ENCODE assay signal across 22 cellular contexts in the genomic region with DNA sequence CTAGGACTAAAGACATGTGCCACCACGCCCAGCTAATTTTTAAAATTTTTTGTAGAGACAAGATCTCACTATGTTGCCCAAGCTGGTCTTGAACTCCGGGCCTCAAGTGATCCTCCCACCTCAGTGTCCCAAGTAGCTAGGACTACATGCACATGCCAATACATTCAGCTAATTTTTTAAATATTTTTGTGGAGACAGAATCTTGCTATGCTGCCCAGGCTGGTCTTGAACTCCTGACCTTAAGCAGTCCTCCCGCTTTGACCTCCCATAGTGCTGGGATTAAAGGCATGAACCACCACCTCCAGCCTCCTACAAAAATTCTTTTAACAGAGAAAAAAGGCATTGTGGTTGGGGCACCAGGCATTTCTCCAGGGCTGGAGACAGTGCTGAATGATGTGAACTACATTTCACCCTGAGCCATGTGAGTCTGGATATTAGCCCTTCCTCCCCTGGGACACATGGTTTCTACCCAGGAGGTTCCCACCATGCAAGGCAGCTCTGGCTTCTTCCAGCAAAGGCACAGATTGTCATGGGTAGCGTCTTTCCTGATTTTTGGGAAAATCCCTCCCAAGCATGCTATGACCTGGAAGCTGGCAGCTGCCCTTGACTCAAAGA. TPM values are rescaled to one million over a fixed set of nuclear protein-coding genes. Genes with fewer than 3 reads are reported as not detected.
A peak's percentile ranks its signal among the peaks of the same experiment; 100 is the strongest.
DNase-seq lines count a peak whose midpoint lies in the region; ATAC-seq and TF ChIP-seq lines count a peak whose summit lies in the region.
"Had no signal": no experiment of that assay in that cellular context is flagged by ENCODE, and none has a peak within 500 bp of the region (broad histone marks: within the 10 kb centered on the region; RNA-seq: fewer than 3 reads in every experiment).

No MANE protein-coding gene starts in this region.

- CTCF ChIA-PET in AG04449 (lab: Yijun Ruan, JAX) = no interaction called here

- POLR2A ChIA-PET in AG04449 (lab: Yijun Ruan, JAX) = no interaction called here

- no peak overlapping the region for H3K4me3 ChIP-seq in AG04449 (ENCODE audit: low read depth, low read length)
- H3K4me3 ChIP-seq: lung, ovary, uterus had no signal

- DNase-seq in AG04449 (ENCODE audit: low read depth, low spot score) (peak; percentile 65), EH (ENCODE audit: low read depth) (peak; percentile 53), RPMI7951 (ENCODE audit: low read depth) (peak; percentile 56), fibroblast of peridontal ligament (ENCODE audit: extremely low read depth) (peak; percentile 67), mesenteric fat pad (ENCODE audit: low spot score) (no peak), C1 segment of cervical spinal cord (lab: John Stamatoyannopoulos, UW) (no peak)
- DNase-seq: activated CD4-positive, alpha-beta memory T cell treated with anti-CD3 and anti-CD28 coated beads, Interleukin-2, amount 10 ng/mL, durations not matched to agents 7 days and 5 days; activated naive CD4-positive, alpha-beta T cell treated with anti-CD3 and anti-CD28 coated beads, Interleukin-2, amount 10 ng/mL, durations not matched to agents 7 days and 5 days; activated T-cell treated with anti-CD3 and anti-CD28 coated beads, Interleukin-2, amount 50 U/mL, for 24 hours; NCI-H1048; NCI-H2029; NCI-H510A treated with DMSO at 0.1 percent for 48 hours; ovary; stimulated activated CD4-positive, alpha-beta T cell treated with anti-CD3 and anti-CD28 coated beads, Interleukin-1b, Interleukin-23, amount 100 ng/mL, for 48 hours; stimulated activated naive CD8-positive, alpha-beta T cell treated with anti-CD3 and anti-CD28 coated beads, Interleukin-15, amount 100 ng/mL, for 72 hours; T-helper 2 cell; uterus had no signal

- ATAC-seq in HG02588 (IDR thresholded peaks at IDR 0.05; ENCODE audit: unreplicated experiment) (no peak), GM21447 (IDR thresholded peaks at IDR 0.05; ENCODE audit: unreplicated experiment) (no peak)
- ATAC-seq: Right ventricle myocardium inferior; stimulated activated naive CD8-positive, alpha-beta T cell treated with anti-CD3 and anti-CD28 coated beads, Interleukin-15, amount 100 ng/mL, for 72 hours; WTC11 had no signal

- no peak for TF ChIP-seq CTCF in AG04449 (IDR thresholded peaks at IDR 0.05; ENCODE audit: insufficient read depth, low read length, missing control alignments)

RNA-seq across cellular contexts. Expression of gene CMTR1, which starts 36.3 kb away (rescaled TPM):
- 26.4 and 27.4 TPM in 2 replicates for total RNA-seq in RPMI7951 (2014; rRNA removed; shearing (Covaris generic))
- 28.5 TPM for total RNA-seq in mesenteric fat pad

RNA-seq across cellular contexts. Expression of gene RNF8, which starts 42.9 kb away (rescaled TPM):
- total RNA-seq in RPMI7951 (2014; rRNA removed; shearing (Covaris generic)) = 18.0 and 25.5 TPM in 2 replicates
- total RNA-seq in mesenteric fat pad = 11.3 TPM

Comparison
In these comparisons a context has a peak if more than half of its experiments do, and no peak if none do; other contexts are left out.
1. DNase-seq: peak in AG04449 (single experiment), EH (single experiment), RPMI7951 (single experiment) and fibroblast of peridontal ligament (single experiment); none in mesenteric fat pad (single experiment) and C1 segment of cervical spinal cord (0 of 14).